ENCODE assay signal across 8 cellular contexts in genomic region chr5:132746592-132747063, GRCh38. TPM values are rescaled to one million over a fixed set of nuclear protein-coding genes. Genes with fewer than 3 reads are reported as not detected.
DNase-seq lines count a peak whose midpoint lies in the region; ATAC-seq and TF ChIP-seq lines count a peak whose summit lies in the region.

No MANE protein-coding gene starts in this region.

- H3K9ac ChIP-seq in colonic mucosa (ENCODE audit: low read depth in 2 of 2, low read length in 2 of 2): peak overlapping the region in 1 of 2 donors; percentile 59

- H3K27me3 ChIP-seq in colonic mucosa (no peaks in the 10 kb centered on the region), upper lobe of right lung (peaks cover 24% of the 10 kb centered on the region)

- ATAC-seq in GM18861 (IDR thresholded peaks at IDR 0.05; ENCODE audit: unreplicated experiment) (peak; percentile 28), mucosa of descending colon (peak; percentile 76), upper lobe of right lung (peak; percentile 73), HG03378 (IDR thresholded peaks at IDR 0.05; ENCODE audit: unreplicated experiment) (no peak), HG03045 (IDR thresholded peaks at IDR 0.05; ENCODE audit: unreplicated experiment) (no peak)

- H3K27ac ChIP-seq in colonic mucosa (peak overlapping the region; percentile 42), upper lobe of right lung (no peak overlapping the region)

- TF ChIP-seq CTCF in colonic mucosa (IDR thresholded peaks at IDR 0.05) (no peak), mucosa of descending colon (IDR thresholded peaks at IDR 0.05) (no peak), upper lobe of right lung (IDR thresholded peaks at IDR 0.05) (peak; percentile 31)

- intact Hi-C loops in colonic mucosa (cut with DNase I) (no loop called here), mucosa of descending colon (cut with DNase I, micrococcal nuclease) (no loop called here), upper lobe of right lung (cut with DNase I) (no loop called here)

- peak overlapping the region; percentile 69 for H3K4me3 ChIP-seq in colonic mucosa
- H3K4me3 ChIP-seq in mucosa of descending colon: peak overlapping the region; percentile 23
- peak overlapping the region; percentile 52 for H3K4me3 ChIP-seq in upper lobe of right lung

- H3K4me1 ChIP-seq in colonic mucosa: no peaks in the 10 kb centered on the region
- no peaks in the 10 kb centered on the region for H3K4me1 ChIP-seq in mucosa of descending colon (ENCODE audit: low read depth)
- peaks cover 6% of the 10 kb centered on the region for H3K4me1 ChIP-seq in upper lobe of right lung

- DNase-seq in RKO (ENCODE audit: low spot score) (peak; percentile 30), colonic mucosa (peak; percentile 80), mucosa of descending colon (peak in 1 of 3 donors; percentile 80), upper lobe of right lung (no peak), NCI-H2171 (lab: John Stamatoyannopoulos, UW) (no peak)

- H3K9me3 ChIP-seq in colonic mucosa (no peaks in the 10 kb centered on the region), mucosa of descending colon (no peaks in the 10 kb centered on the region), upper lobe of right lung (no peaks in the 10 kb centered on the region)

- H3K36me3 ChIP-seq in colonic mucosa: no peaks in the 10 kb centered on the region
- no peaks in the 10 kb centered on the region for H3K36me3 ChIP-seq in mucosa of descending colon (ENCODE audit: low read depth)
- no peaks in the 10 kb centered on the region for H3K36me3 ChIP-seq in upper lobe of right lung

RNA-seq across cellular contexts. Expression of gene CCNI2, which starts 0.6 kb away (rescaled TPM):
- total RNA-seq in colonic mucosa: 10 to 100 TPM in 1 of 2 donors, 1 to 10 TPM in 1; 7.1 to 22.9 TPM
- 10 to 100 TPM in 2 of 3 donors, 1 to 10 TPM in 1; 7.1 to 12.3 (median 12.0) TPM for total RNA-seq in mucosa of descending colon
- 0.55 TPM for total RNA-seq in upper lobe of right lung

RNA-seq across cellular contexts. Expression of gene KIF3A, which starts 9.3 kb away (rescaled TPM):
- 1 to 10 TPM; 4.0 to 5.2 TPM for total RNA-seq in colonic mucosa
- total RNA-seq in mucosa of descending colon: 10 to 100 TPM in 1 of 3 donors, 1 to 10 TPM in 2; 3.2 to 11.0 (median 3.8) TPM
- total RNA-seq in upper lobe of right lung: 10.5 TPM

RNA-seq across cellular contexts. Expression of gene SEPTIN8, which starts 30.4 kb away (rescaled TPM):
- total RNA-seq in colonic mucosa: 10 to 100 TPM; 57.6 to 84.2 TPM
- total RNA-seq in mucosa of descending colon: 10 to 100 TPM; 49.9 to 64.7 (median 61.1) TPM
- total RNA-seq in upper lobe of right lung: 42.6 TPM

Comparison
In these comparisons a context has a peak if more than half of its experiments do, and no peak if none do; other contexts are left out.
1. ATAC-seq: peak in GM18861 (single experiment), mucosa of descending colon (single experiment) and upper lobe of right lung (single experiment); none in HG03378 (single experiment) and HG03045 (single experiment).
2. DNase-seq: peak in RKO (single experiment) and colonic mucosa (single experiment); none in upper lobe of right lung (single experiment) and NCI-H2171 (single experiment).
3. Peak in every context shown above with its lines, with median percentiles within 50 percentile points of each other: H3K4me3 ChIP-seq.